In genomic region chr17:57085448-57086068, GRCh38 we compare ENCODE assay signal across 8 cellular contexts. TPM values are rescaled to one million over a fixed set of nuclear protein-coding genes. Genes with fewer than 3 reads are reported as not detected.
DNase-seq lines count a peak whose midpoint lies in the region; ATAC-seq and TF ChIP-seq lines count a peak whose summit lies in the region.

No MANE protein-coding gene starts in this region.

- peak overlapping the region; percentile 92 for H3K27ac Mint-ChIP-seq in stimulated activated naive B cell treated with anti-CD40 and anti-IgM and Interleukin-4, amounts not matched to agents 10 μg/mL and 1 μg/mL and 100 μg/mL, for 72 hours

- TF ChIP-seq CTCF in AG10803 (conservative IDR thresholded peaks at IDR 0.05; ENCODE audit: low read length) (peak; percentile 20; the same call in 1 of the 2 replicates), epithelial cell of proximal tubule (conservative IDR thresholded peaks at IDR 0.05; ENCODE audit: low read depth, low read length) (peak; percentile 28)

- peaks cover 26 to 39% of the 10 kb centered on the region in 2 donors for H3K4me1 Mint-ChIP-seq in stimulated activated naive B cell treated with anti-CD40 and anti-IgM and Interleukin-4, amounts not matched to agents 10 μg/mL and 1 μg/mL and 100 μg/mL, for 72 hours

- no peaks in the 10 kb centered on the region for H3K27me3 Mint-ChIP-seq in stimulated activated naive B cell treated with anti-CD40 and anti-IgM and Interleukin-4, amounts not matched to agents 10 μg/mL and 1 μg/mL and 100 μg/mL, for 72 hours

- H3K4me3 ChIP-seq in AG10803 (ENCODE audit: low read length) (peak overlapping the region; percentile 67), epithelial cell of proximal tubule (ENCODE audit: low read depth, low read length) (peak overlapping the region; percentile 94)

- H3K36me3 Mint-ChIP-seq in stimulated activated naive B cell treated with anti-CD40 and anti-IgM and Interleukin-4, amounts not matched to agents 10 μg/mL and 1 μg/mL and 100 μg/mL, for 72 hours = peaks cover 0 to 2% of the 10 kb centered on the region in 2 donors

- peak; percentile 23 for DNase-seq in AG10803 (ENCODE audit: low read depth)
- DNase-seq in NCI-H69 (lab: John Stamatoyannopoulos, UW) = peak; percentile 90
- DNase-seq in activated T-cell treated with anti-CD3 and anti-CD28 coated beads for 24 hours (ENCODE audit: low read depth) = peak; percentile 37
- DNase-seq in epithelial cell of proximal tubule (ENCODE audit: low read depth) = no peak
- peak; percentile 66 for DNase-seq in myocyte (ENCODE audit: low read depth)
- DNase-seq in stimulated activated naive B cell treated with anti-CD40 and anti-IgM and Interleukin-4, amounts not matched to agents 10 μg/mL and 1 μg/mL and 100 μg/mL, for 72 hours = peak; percentile 45

- ATAC-seq in GM18511 (IDR thresholded peaks at IDR 0.05; ENCODE audit: unreplicated experiment) = peak; percentile 40
- ATAC-seq in HG03064 (IDR thresholded peaks at IDR 0.05; ENCODE audit: low read depth, unreplicated experiment) = peak; percentile 35
- peak; percentile 51 to 54 for ATAC-seq in stimulated activated naive B cell treated with anti-CD40 and anti-IgM and Interleukin-4, amounts not matched to agents 10 μg/mL and 1 μg/mL and 100 μg/mL, for 72 hours (replicated peaks)

- H3K9me3 Mint-ChIP-seq in stimulated activated naive B cell treated with anti-CD40 and anti-IgM and Interleukin-4, amounts not matched to agents 10 μg/mL and 1 μg/mL and 100 μg/mL, for 72 hours = no peaks in the 10 kb centered on the region

- H3K4me3 Mint-ChIP-seq in stimulated activated naive B cell treated with anti-CD40 and anti-IgM and Interleukin-4, amounts not matched to agents 10 μg/mL and 1 μg/mL and 100 μg/mL, for 72 hours = peak overlapping the region; percentile 93 to 96

RNA-seq across cellular contexts. Expression of gene AKAP1, which starts 0.5 kb away (rescaled TPM):
- total RNA-seq in epithelial cell of proximal tubule = 29.8 and 44.2 TPM in 2 replicates
- total RNA-seq in myocyte = 47.4 and 49.2 TPM in 2 replicates
- polyA plus RNA-seq in myocyte (2012) = 24.1 TPM
